ENCODE assay signal across 17 cellular contexts in genomic region chr3:162111861-162112260, GRCh38.
A peak's percentile ranks its signal among the peaks of the same experiment; 100 is the strongest.
DNase-seq lines count a peak whose midpoint lies in the region; ATAC-seq and TF ChIP-seq lines count a peak whose summit lies in the region.
"Had no signal": no experiment of that assay in that cellular context is flagged by ENCODE, and none has a peak within 500 bp of the region (broad histone marks: within the 10 kb centered on the region; RNA-seq: fewer than 3 reads in every experiment).

No MANE protein-coding gene starts in this region.

- H3K36me3 ChIP-seq in A673 (ENCODE audit: insufficient read depth, low read length, poor library complexity, severe bottlenecking) (no peaks in the 10 kb centered on the region), HCT116 (ENCODE audit: control insufficient read depth in 1 of 2, insufficient read depth in 2 of 2, low read length in 2 of 2) (no peaks in the 10 kb centered on the region), endodermal cell (ENCODE audit: control insufficient read depth, insufficient read depth, low read length) (no peaks in the 10 kb centered on the region), tibial artery (no peaks in the 10 kb centered on the region)
- H3K36me3 ChIP-seq: BLaER1, HAP-1 had no signal

- H3K9me2 ChIP-seq in HCT116 (ENCODE audit: insufficient read depth), result no peaks in the 10 kb centered on the region

- no peak overlapping the region for H3K27ac Mint-ChIP-seq in endodermal cell
- no peak overlapping the region for H3K27ac Mint-ChIP-seq in activated CD8-positive, alpha-beta memory T cell treated with anti-CD3 and anti-CD28 coated beads, Interleukin-2, amount 10 ng/mL, durations not matched to agents 7 days and 5 days
- H3K27ac Mint-ChIP-seq in stimulated activated memory B cell treated with anti-CD40 and anti-IgM and Interleukin-4, amounts not matched to agents 10 μg/mL and 1 μg/mL and 100 μg/mL, for 72 hours, result no peak overlapping the region
- H3K27ac Mint-ChIP-seq: B cell; CD4-positive, CD25-positive, alpha-beta regulatory T cell; CD8-positive, alpha-beta T cell had no signal

- no peak overlapping the region for H3K9ac ChIP-seq in HCT116 (ENCODE audit: low read length)
- H3K9ac ChIP-seq in endodermal cell (ENCODE audit: extremely low read depth, low read length, poor library complexity, severe bottlenecking), result no peak overlapping the region
- H3K9ac ChIP-seq: BLaER1 had no signal

- RAD21 ChIA-PET in HCT116 (lab: Charles Lee; ENCODE audit: low non-redundant PET in 1 of 2, low total read pairs in 2 of 2, uncharacterized antibody in 2 of 2, unreplicated experiment in 2 of 2), result no interaction called here

- H3K9me3 ChIP-seq in A673 (ENCODE audit: low read depth, low read length, poor library complexity, severe bottlenecking), result no peaks in the 10 kb centered on the region
- H3K9me3 ChIP-seq in HCT116 (ENCODE audit: control insufficient read depth in 1 of 2, insufficient read depth in 1 of 2, low read depth in 1 of 2, low read length in 2 of 2), result no peaks in the 10 kb centered on the region
- H3K9me3 ChIP-seq in endodermal cell (ENCODE audit: control insufficient read depth, low read length), result no peaks in the 10 kb centered on the region
- no peaks in the 10 kb centered on the region for H3K9me3 ChIP-seq in tibial artery
- H3K9me3 ChIP-seq: BLaER1, Caco-2, HAP-1 had no signal

- H3K4me1 ChIP-seq in A673 (ENCODE audit: insufficient read depth, low read length, poor library complexity, severe bottlenecking) (peaks cover 40% of the 10 kb centered on the region), HCT116 (ENCODE audit: control insufficient read depth in 1 of 2, insufficient read depth in 2 of 2, low read length in 2 of 2) (no peaks in the 10 kb centered on the region), endodermal cell (ENCODE audit: control insufficient read depth, insufficient read depth, low read length) (no peaks in the 10 kb centered on the region), tibial artery (no peaks in the 10 kb centered on the region)
- H3K4me1 ChIP-seq: BLaER1, Caco-2 had no signal

- peak overlapping the region; percentile 45 for H2AFZ ChIP-seq in HCT116 (ENCODE audit: low read depth, low read length, poor library complexity, severe bottlenecking)

- H3K36me3 Mint-ChIP-seq in endodermal cell (ENCODE audit: low read depth), result no peaks in the 10 kb centered on the region
- H3K36me3 Mint-ChIP-seq in activated CD8-positive, alpha-beta memory T cell treated with anti-CD3 and anti-CD28 coated beads, Interleukin-2, amount 10 ng/mL, durations not matched to agents 7 days and 5 days, result no peaks in the 10 kb centered on the region
- no peaks in the 10 kb centered on the region for H3K36me3 Mint-ChIP-seq in stimulated activated memory B cell treated with anti-CD40 and anti-IgM and Interleukin-4, amounts not matched to agents 10 μg/mL and 1 μg/mL and 100 μg/mL, for 72 hours
- H3K36me3 Mint-ChIP-seq: CD4-positive, CD25-positive, alpha-beta regulatory T cell; CD8-positive, alpha-beta T cell had no signal

- H3K27me3 Mint-ChIP-seq in endodermal cell (ENCODE audit: insufficient read depth), result no peaks in the 10 kb centered on the region
- no peaks in the 10 kb centered on the region for H3K27me3 Mint-ChIP-seq in activated CD8-positive, alpha-beta memory T cell treated with anti-CD3 and anti-CD28 coated beads, Interleukin-2, amount 10 ng/mL, durations not matched to agents 7 days and 5 days
- no peaks in the 10 kb centered on the region for H3K27me3 Mint-ChIP-seq in stimulated activated memory B cell treated with anti-CD40 and anti-IgM and Interleukin-4, amounts not matched to agents 10 μg/mL and 1 μg/mL and 100 μg/mL, for 72 hours
- H3K27me3 Mint-ChIP-seq: B cell; CD4-positive, CD25-positive, alpha-beta regulatory T cell had no signal

- H3K9me3 Mint-ChIP-seq in endodermal cell, result no peaks in the 10 kb centered on the region
- peaks cover 4% of the 10 kb centered on the region for H3K9me3 Mint-ChIP-seq in activated CD8-positive, alpha-beta memory T cell treated with anti-CD3 and anti-CD28 coated beads, Interleukin-2, amount 10 ng/mL, durations not matched to agents 7 days and 5 days (ENCODE audit: low read depth)
- peaks cover 4% of the 10 kb centered on the region for H3K9me3 Mint-ChIP-seq in stimulated activated memory B cell treated with anti-CD40 and anti-IgM and Interleukin-4, amounts not matched to agents 10 μg/mL and 1 μg/mL and 100 μg/mL, for 72 hours
- H3K9me3 Mint-ChIP-seq: CD8-positive, alpha-beta T cell had no signal

- H4K20me1 ChIP-seq in HCT116 (ENCODE audit: insufficient read depth), result no peaks in the 10 kb centered on the region
- H4K20me1 ChIP-seq: BLaER1 had no signal

- DNase-seq in A673 (ENCODE audit: low spot score) (peak; percentile 91), HCT116 (ENCODE audit: low read depth, low spot score) (no peak), NCI-H146 (lab: John Stamatoyannopoulos, UW) (peak; percentile 81), endodermal cell (no peak), tibial artery (no peak)
- DNase-seq in activated CD8-positive, alpha-beta memory T cell treated with anti-CD3 and anti-CD28 coated beads, Interleukin-2, amount 10 ng/mL, durations not matched to agents 7 days and 5 days, result no peak
- DNase-seq: Caco-2; CD4-positive, CD25-positive, alpha-beta regulatory T cell; CD8-positive, alpha-beta T cell; DMS 273 treated with DMSO at 0.1 percent for 48 hours; DND-41; GOT3 had no signal

- no peak overlapping the region for H3K4me3 Mint-ChIP-seq in endodermal cell
- no peak overlapping the region for H3K4me3 Mint-ChIP-seq in activated CD8-positive, alpha-beta memory T cell treated with anti-CD3 and anti-CD28 coated beads, Interleukin-2, amount 10 ng/mL, durations not matched to agents 7 days and 5 days
- H3K4me3 Mint-ChIP-seq in stimulated activated memory B cell treated with anti-CD40 and anti-IgM and Interleukin-4, amounts not matched to agents 10 μg/mL and 1 μg/mL and 100 μg/mL, for 72 hours, result no peak overlapping the region
- H3K4me3 Mint-ChIP-seq: B cell; CD4-positive, CD25-positive, alpha-beta regulatory T cell; CD8-positive, alpha-beta T cell had no signal

- H3K4me1 Mint-ChIP-seq in endodermal cell, result peaks cover 2% of the 10 kb centered on the region
- H3K4me1 Mint-ChIP-seq in activated CD8-positive, alpha-beta memory T cell treated with anti-CD3 and anti-CD28 coated beads, Interleukin-2, amount 10 ng/mL, durations not matched to agents 7 days and 5 days, result no peaks in the 10 kb centered on the region
- H3K4me1 Mint-ChIP-seq in stimulated activated memory B cell treated with anti-CD40 and anti-IgM and Interleukin-4, amounts not matched to agents 10 μg/mL and 1 μg/mL and 100 μg/mL, for 72 hours, result no peaks in the 10 kb centered on the region
- H3K4me1 Mint-ChIP-seq: B cell; CD4-positive, CD25-positive, alpha-beta regulatory T cell had no signal

- TF ChIP-seq RAD21 in HCT116 (IDR thresholded peaks at IDR 0.05; ENCODE audit: low read depth), result no peak

- intact Hi-C loops in A673 (cut with micrococcal nuclease; ENCODE audit: unreplicated experiment), result loop anchor here (1.0 kb wide), 1 partner anchor 162 kb away; no protein-coding TSS in a partner anchor
- intact Hi-C loops in HCT116 (cut with micrococcal nuclease), result no loop called here
- intact Hi-C loops in tibial artery (cut with DNase I; ENCODE audit: low total_unique reads), result no loop called here

- POLR2A ChIA-PET in A673 (lab: Charles Lee; ENCODE audit: low non-redundant PET) (no interaction called here), HCT116 (lab: Charles Lee) (no interaction called here)

- TF ChIP-seq POLR2A in HCT116 (IDR thresholded peaks at IDR 0.05; ENCODE audit: borderline replicate concordance, extremely low read depth, insufficient read depth, insufficient read length), result no peak

- CTCF ChIA-PET in A673 (lab: Charles Lee) (no interaction called here), HCT116 (lab: Charles Lee) (no interaction called here)
- CTCF ChIA-PET in activated CD8-positive, alpha-beta memory T cell treated with anti-CD3 and anti-CD28 coated beads, Interleukin-2, amount 10 ng/mL, durations not matched to agents 7 days and 5 days (lab: Charles Lee), result no interaction called here

- H3K79me2 ChIP-seq in HCT116 (ENCODE audit: insufficient read depth, low read length), result no peaks in the 10 kb centered on the region

- no peak overlapping the region for H3K4me3 ChIP-seq in A673 (ENCODE audit: low read depth, low read length, poor library complexity, severe bottlenecking)
- no peak overlapping the region for H3K4me3 ChIP-seq in HCT116 (replicated peaks in 1 of 2; ENCODE audit: low read depth in 1 of 2, low read length in 2 of 2)
- no peak overlapping the region for H3K4me3 ChIP-seq in endodermal cell (ENCODE audit: low read length)
- no peak overlapping the region for H3K4me3 ChIP-seq in tibial artery
- H3K4me3 ChIP-seq: BLaER1, HAP-1 had no signal

- no peak for ATAC-seq in HCT116
- no peak for ATAC-seq in activated CD8-positive, alpha-beta memory T cell treated with anti-CD3 and anti-CD28 coated beads, Interleukin-2, amount 10 ng/mL, durations not matched to agents 7 days and 5 days
- no peak for ATAC-seq in stimulated activated memory B cell treated with anti-CD40 and anti-IgM and Interleukin-4, amounts not matched to agents 10 μg/mL and 1 μg/mL and 100 μg/mL, for 72 hours
- ATAC-seq: CD8-positive, alpha-beta T cell had no signal

- 92 to 95% methylated on average over 3 to 5 of the region's 5 CpGs for WGBS in endodermal cell (ENCODE audit: insufficient coverage in 1 of 2, insufficient read length in 1 of 2), 2 experiments

- H3K4me2 ChIP-seq in HCT116 (ENCODE audit: low read length), result no peak overlapping the region
- H3K4me2 ChIP-seq: BLaER1 had no signal

- TF ChIP-seq CTCF in A673 (conservative IDR thresholded peaks at IDR 0.05; ENCODE audit: low read depth, low read length) (no peak), HCT116 (IDR thresholded peaks at IDR 0.05 in 2 of 3, conservative IDR thresholded peaks at IDR 0.05 in 1 of 3; ENCODE audit: borderline replicate concordance in 1 of 3, insufficient read depth in 1 of 3, low read depth in 2 of 3, low read length in 2 of 3) (no peak), endodermal cell (conservative IDR thresholded peaks at IDR 0.05) (no peak), tibial artery (IDR thresholded peaks at IDR 0.05) (no peak)

- H3K27me3 ChIP-seq in A673 (replicated peaks; ENCODE audit: insufficient read depth, low read depth, low read length, poor library complexity) (no peaks in the 10 kb centered on the region), HCT116 (ENCODE audit: insufficient read depth, low read length) (no peaks in the 10 kb centered on the region), endodermal cell (ENCODE audit: control insufficient read depth, insufficient read depth, low read length, poor library complexity, severe bottlenecking) (no peaks in the 10 kb centered on the region), tibial artery (no peaks in the 10 kb centered on the region)
- H3K27me3 ChIP-seq: BLaER1 had no signal

- H3K27ac ChIP-seq in A673 (ENCODE audit: low read depth, low read length, poor library complexity, severe bottlenecking), result peak overlapping the region; percentile 45
- H3K27ac ChIP-seq in HCT116 (ENCODE audit: low read depth, low read length), result no peak overlapping the region
- H3K27ac ChIP-seq in endodermal cell (ENCODE audit: low read depth, low read length), result peak overlapping the region; percentile 36
- H3K27ac ChIP-seq in tibial artery, result no peak overlapping the region
- H3K27ac ChIP-seq: BLaER1, C4-2B had no signal

- BruUV-seq in A673 (replicated peaks; lab: Mats Ljungman, UMichigan) (no TSS peak), HCT116 (replicated peaks; lab: Mats Ljungman, UMichigan) (no TSS peak)

TF ChIP-seq in HCT116, 20 proteins besides CTCF, POLR2A, EP300 and RAD21 (continues in another document):
- no peak for TF ChIP-seq SRF (IDR thresholded peaks at IDR 0.05; ENCODE audit: low read depth)

Comparison
In these comparisons a context has a peak if more than half of its experiments do, and no peak if none do; other contexts are left out.
1. DNase-seq: peak in A673 (single experiment) and NCI-H146 (single experiment); none in HCT116 (single experiment), endodermal cell (single experiment), tibial artery (0 of 2) and activated CD8-positive, alpha-beta memory T cell treated with anti-CD3 and anti-CD28 coated beads, Interleukin-2, amount 10 ng/mL, durations not matched to agents 7 days and 5 days (single experiment).
2. H3K27ac ChIP-seq: peak in A673 (single experiment) and endodermal cell (single experiment); none in HCT116 (single experiment) and tibial artery (0 of 2).